Comparison of ENCODE assay signal across 21 cellular contexts in the genomic region with DNA sequence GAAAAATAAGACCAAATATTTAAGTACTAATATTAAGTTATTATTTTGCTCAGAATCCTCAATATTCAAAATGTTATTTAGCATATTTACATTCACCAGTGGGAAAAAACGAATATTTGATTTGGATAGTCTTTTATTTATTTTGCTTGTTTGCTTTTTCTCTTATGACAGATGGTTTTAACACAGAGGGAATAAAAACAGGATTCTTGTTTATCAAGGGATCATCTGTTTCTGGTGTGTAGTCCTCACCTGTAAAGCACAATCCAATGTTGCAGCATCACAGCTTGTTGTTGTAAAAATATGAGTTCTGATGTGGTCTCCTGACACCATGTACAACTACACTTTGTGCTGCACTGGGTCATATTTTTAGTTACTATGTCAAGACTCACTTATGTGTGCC.
A peak's percentile ranks its signal among the peaks of the same experiment; 100 is the strongest.
DNase-seq lines count a peak whose midpoint lies in the region; ATAC-seq and TF ChIP-seq lines count a peak whose summit lies in the region.
"Had no signal": no experiment of that assay in that cellular context is flagged by ENCODE, and none has a peak within 500 bp of the region (broad histone marks: within the 10 kb centered on the region; RNA-seq: fewer than 3 reads in every experiment).

No MANE protein-coding gene starts in this region.

- no peak for TF ChIP-seq EP300 in ovary (IDR thresholded peaks at IDR 0.05)

- intact Hi-C loops in left ventricle myocardium superior (cut with micrococcal nuclease) (no loop called here), ovary (cut with DNase I) (no loop called here)

- H3K9me3 Mint-ChIP-seq in osteocyte (ENCODE audit: unreplicated experiment): peaks cover 3% of the 10 kb centered on the region
- H3K9me3 Mint-ChIP-seq in activated CD8-positive, alpha-beta T cell treated with anti-CD3 and anti-CD28 coated beads, Interleukin-2, amount 10 ng/mL, durations not matched to agents 7 days and 5 days (ENCODE audit: insufficient read depth): no peaks in the 10 kb centered on the region

- H3K36me3 Mint-ChIP-seq in osteocyte (ENCODE audit: unreplicated experiment): peaks cover 3% of the 10 kb centered on the region
- H3K36me3 Mint-ChIP-seq in activated CD8-positive, alpha-beta T cell treated with anti-CD3 and anti-CD28 coated beads, Interleukin-2, amount 10 ng/mL, durations not matched to agents 7 days and 5 days (ENCODE audit: low read depth): no peaks in the 10 kb centered on the region
- H3K36me3 Mint-ChIP-seq: CD4-positive, alpha-beta memory T cell had no signal

- peaks cover 10% of the 10 kb centered on the region for H3K4me1 Mint-ChIP-seq in osteocyte (ENCODE audit: unreplicated experiment)
- no peaks in the 10 kb centered on the region for H3K4me1 Mint-ChIP-seq in activated CD8-positive, alpha-beta T cell treated with anti-CD3 and anti-CD28 coated beads, Interleukin-2, amount 10 ng/mL, durations not matched to agents 7 days and 5 days (ENCODE audit: low read depth)
- H3K4me1 Mint-ChIP-seq: CD4-positive, alpha-beta memory T cell had no signal

- no peaks in the 10 kb centered on the region for H3K9me3 ChIP-seq in ovary
- H3K9me3 ChIP-seq: BLaER1 treated with 17β-estradiol and CSF1 and Interleukin-3, amounts not matched to agents 10 nM and 100 nM; Caco-2; Peyer's patch had no signal

- POLR2A ChIA-PET in activated CD8-positive, alpha-beta T cell treated with anti-CD3 and anti-CD28 coated beads, Interleukin-2, amount 10 ng/mL, durations not matched to agents 7 days and 5 days (lab: Charles Lee): no interaction called here

- no peaks in the 10 kb centered on the region for H3K36me3 ChIP-seq in ovary
- H3K36me3 ChIP-seq: BLaER1 treated with 17β-estradiol and CSF1 and Interleukin-3, amounts not matched to agents 10 nM and 100 nM; Peyer's patch had no signal

- no peak overlapping the region for H3K4me3 ChIP-seq in ovary
- H3K4me3 ChIP-seq: BLaER1 treated with 17β-estradiol and CSF1 and Interleukin-3, amounts not matched to agents 10 nM and 100 nM; Peyer's patch had no signal

- peak overlapping the region; percentile 59 for H3K27ac ChIP-seq in VCaP
- H3K27ac ChIP-seq in ovary: no peak overlapping the region
- H3K27ac ChIP-seq: BLaER1 treated with 17β-estradiol and CSF1 and Interleukin-3, amounts not matched to agents 10 nM and 100 nM; Peyer's patch had no signal

- DNase-seq in SHP77 treated with DMSO at 0.1 percent for 48 hours (lab: John Stamatoyannopoulos, UW): peak; percentile 11
- no peak for DNase-seq in SHP77 (lab: John Stamatoyannopoulos, UW)
- DNase-seq in osteocyte (ENCODE audit: extremely low spot score, unreplicated experiment): no peak
- DNase-seq in activated CD8-positive, alpha-beta T cell treated with anti-CD3 and anti-CD28 coated beads, Interleukin-2, amount 10 ng/mL, durations not matched to agents 7 days and 5 days: no peak
- no peak for DNase-seq in left ventricle myocardium superior
- no peak for DNase-seq in ovary
- DNase-seq: 8988T; Caco-2; CD4-positive, alpha-beta memory T cell; DMS 273 treated with DMSO at 0.1 percent for 48 hours; GOT3; HCEC 1CT; KG1; NCI-H1105; NCI-H146; NCI-H2081; NCI-H2171 treated with DMSO at 0.1 percent for 48 hours; NCI-H526 treated with DMSO at 0.1 percent for 48 hours; Peyer's patch had no signal

- CTCF ChIA-PET in activated CD8-positive, alpha-beta T cell treated with anti-CD3 and anti-CD28 coated beads, Interleukin-2, amount 10 ng/mL, durations not matched to agents 7 days and 5 days (lab: Charles Lee): no interaction called here

- no peak for TF ChIP-seq CTCF in VCaP (conservative IDR thresholded peaks at IDR 0.05)
- TF ChIP-seq CTCF in osteocyte (IDR thresholded peaks at IDR 0.05): no peak
- TF ChIP-seq CTCF in ovary (IDR thresholded peaks at IDR 0.05): no peak

- no peaks in the 10 kb centered on the region for H3K4me1 ChIP-seq in ovary (ENCODE audit: insufficient read depth)
- H3K4me1 ChIP-seq: Peyer's patch had no signal

- H3K27me3 Mint-ChIP-seq in osteocyte (ENCODE audit: unreplicated experiment): no peaks in the 10 kb centered on the region
- no peaks in the 10 kb centered on the region for H3K27me3 Mint-ChIP-seq in activated CD8-positive, alpha-beta T cell treated with anti-CD3 and anti-CD28 coated beads, Interleukin-2, amount 10 ng/mL, durations not matched to agents 7 days and 5 days (ENCODE audit: low read depth)

- no peaks in the 10 kb centered on the region for H3K27me3 ChIP-seq in ovary
- H3K27me3 ChIP-seq: BLaER1 treated with 17β-estradiol and CSF1 and Interleukin-3, amounts not matched to agents 10 nM and 100 nM; Peyer's patch had no signal

- ATAC-seq in activated CD8-positive, alpha-beta T cell treated with anti-CD3 and anti-CD28 coated beads, Interleukin-2, amount 10 ng/mL, durations not matched to agents 7 days and 5 days: no peak
- no peak for ATAC-seq in left ventricle myocardium superior

- WGBS in ovary, 3 donors: 0 to 1% (median 0%) methylated on average over 1 of the region's 1 CpG

- no peak for TF ChIP-seq POLR2A in ovary (IDR thresholded peaks at IDR 0.05)

- no peak overlapping the region for H3K4me3 Mint-ChIP-seq in osteocyte (ENCODE audit: unreplicated experiment)
- no peak overlapping the region for H3K4me3 Mint-ChIP-seq in activated CD8-positive, alpha-beta T cell treated with anti-CD3 and anti-CD28 coated beads, Interleukin-2, amount 10 ng/mL, durations not matched to agents 7 days and 5 days
- H3K4me3 Mint-ChIP-seq: CD4-positive, alpha-beta memory T cell had no signal

- peak overlapping the region; percentile 68 for H3K27ac Mint-ChIP-seq in osteocyte (ENCODE audit: unreplicated experiment)
- no peak overlapping the region for H3K27ac Mint-ChIP-seq in activated CD8-positive, alpha-beta T cell treated with anti-CD3 and anti-CD28 coated beads, Interleukin-2, amount 10 ng/mL, durations not matched to agents 7 days and 5 days
- H3K27ac Mint-ChIP-seq: CD4-positive, alpha-beta memory T cell had no signal
